In genomic region chr17:17784599-17785264, GRCh38 we compare ENCODE assay signal across 7 cellular contexts.
DNase-seq lines count a peak whose midpoint lies in the region; ATAC-seq and TF ChIP-seq lines count a peak whose summit lies in the region.

No MANE protein-coding gene starts in this region.

- no peaks in the 10 kb centered on the region for H3K9me3 Mint-ChIP-seq in dendritic cell treated with granulocyte-macrophage colony-stimulating factor and Interleukin-4, amounts not matched to agents 40 ng/mL and 50 ng/mL, for 4 days

- intact Hi-C loops in dendritic cell treated with granulocyte-macrophage colony-stimulating factor and Interleukin-4, amounts not matched to agents 40 ng/mL and 50 ng/mL, for 4 days (cut with micrococcal nuclease): loop anchor here (10.0 kb wide), 1 partner anchor 60 kb away; no protein-coding TSS in a partner anchor

- peaks cover 50% of the 10 kb centered on the region for H3K27me3 Mint-ChIP-seq in dendritic cell treated with granulocyte-macrophage colony-stimulating factor and Interleukin-4, amounts not matched to agents 40 ng/mL and 50 ng/mL, for 4 days

- H3K9me3 ChIP-seq in parathyroid adenoma (ENCODE audit: control insufficient read depth, low read length): no peaks in the 10 kb centered on the region

- no peaks in the 10 kb centered on the region for H3K36me3 ChIP-seq in parathyroid adenoma (ENCODE audit: control insufficient read depth, insufficient read depth, low read length)

- DNase-seq in NCI-H2171 (lab: John Stamatoyannopoulos, UW): peak; percentile 22
- no peak for DNase-seq in NCI-H2107 (lab: John Stamatoyannopoulos, UW)

- H3K4me1 Mint-ChIP-seq in dendritic cell treated with granulocyte-macrophage colony-stimulating factor and Interleukin-4, amounts not matched to agents 40 ng/mL and 50 ng/mL, for 4 days (ENCODE audit: low read depth): peaks cover 48% of the 10 kb centered on the region

- no peak overlapping the region for H3K27ac ChIP-seq in parathyroid adenoma

- peaks cover 30% of the 10 kb centered on the region for H3K4me1 ChIP-seq in parathyroid adenoma

- no peak overlapping the region for H3K9ac ChIP-seq in parathyroid adenoma

- peak overlapping the region; percentile 73 for H3K4me3 Mint-ChIP-seq in dendritic cell treated with granulocyte-macrophage colony-stimulating factor and Interleukin-4, amounts not matched to agents 40 ng/mL and 50 ng/mL, for 4 days

- H3K4me2 ChIP-seq in parathyroid adenoma (ENCODE audit: low read length): peak overlapping the region; percentile 94

- H3K27me3 ChIP-seq in parathyroid adenoma (ENCODE audit: control insufficient read depth, insufficient read depth, low read length): no peaks in the 10 kb centered on the region

- ATAC-seq in HG03159 (IDR thresholded peaks at IDR 0.05; ENCODE audit: unreplicated experiment) (no peak), HG02571 (IDR thresholded peaks at IDR 0.05; ENCODE audit: unreplicated experiment) (no peak)

- no peak overlapping the region for H3K27ac Mint-ChIP-seq in dendritic cell treated with granulocyte-macrophage colony-stimulating factor and Interleukin-4, amounts not matched to agents 40 ng/mL and 50 ng/mL, for 4 days

- H3K79me2 ChIP-seq in parathyroid adenoma: peaks cover 53% of the 10 kb centered on the region

- no peaks in the 10 kb centered on the region for H3K36me3 Mint-ChIP-seq in dendritic cell treated with granulocyte-macrophage colony-stimulating factor and Interleukin-4, amounts not matched to agents 40 ng/mL and 50 ng/mL, for 4 days (ENCODE audit: low read depth)

- H2AFZ ChIP-seq in parathyroid adenoma: no peak overlapping the region

- H3K4me3 ChIP-seq in GM12875 (ENCODE audit: low read depth, low read length) (no peak overlapping the region), parathyroid adenoma (ENCODE audit: low read depth, low read length) (no peak overlapping the region)

- TF ChIP-seq CTCF in GM12875 (IDR thresholded peaks at IDR 0.05; ENCODE audit: borderline replicate concordance, insufficient read depth, low read depth, low read length): peak; percentile 41; the same call in 1 of the 2 replicates
- peak; percentile 18 for TF ChIP-seq CTCF in parathyroid adenoma (IDR thresholded peaks at IDR 0.05)
